ENCODE assay signal across 25 cellular contexts in the genomic region with DNA sequence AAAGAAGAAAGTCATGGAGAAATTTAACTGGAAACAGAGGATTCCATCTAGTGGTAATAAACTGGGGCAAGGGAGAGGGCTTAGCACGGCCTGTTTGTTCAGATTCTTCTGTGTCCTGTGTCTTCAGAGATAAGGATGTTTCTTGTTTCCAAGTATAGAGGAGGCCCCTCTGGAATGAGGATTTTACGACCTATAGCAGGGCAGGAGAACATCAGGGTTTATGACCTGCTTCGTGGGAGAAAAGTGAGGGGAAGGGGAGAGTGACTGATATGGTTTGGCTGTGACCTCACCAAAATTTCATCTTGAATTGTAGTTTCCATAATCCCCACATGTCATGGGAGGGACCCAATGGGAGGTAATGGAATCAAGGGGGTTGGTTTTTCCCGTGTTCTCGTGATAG.
A peak's percentile ranks its signal among the peaks of the same experiment; 100 is the strongest.
DNase-seq lines count a peak whose midpoint lies in the region; TF ChIP-seq lines count a peak whose summit lies in the region.
"Had no signal": no experiment of that assay in that cellular context is flagged by ENCODE, and none has a peak within 500 bp of the region (broad histone marks: within the 10 kb centered on the region; RNA-seq: fewer than 3 reads in every experiment).

No MANE protein-coding gene starts in this region.

- no peak overlapping the region for H3K27ac Mint-ChIP-seq in activated CD4-positive, alpha-beta T cell treated with anti-CD3 and anti-CD28 coated beads, Interleukin-2, amount 10 ng/mL, durations not matched to agents 24 days and 14 days
- H3K27ac Mint-ChIP-seq in nephron: peak overlapping the region; percentile 58 to 70 (median 67)
- H3K27ac Mint-ChIP-seq: CD8-positive, alpha-beta memory T cell had no signal

- in situ Hi-C loops in ACHN (cut with HindIII; ENCODE audit: low pct_ligation_motif_present, low pct_unique_long_range_greater_than_20kb, low sequenced_read_pairs): no loop called here

- no peaks in the 10 kb centered on the region for H3K9me3 Mint-ChIP-seq in activated CD4-positive, alpha-beta T cell treated with anti-CD3 and anti-CD28 coated beads, Interleukin-2, amount 10 ng/mL, durations not matched to agents 24 days and 14 days
- no peaks in the 10 kb centered on the region for H3K9me3 Mint-ChIP-seq in nephron
- H3K9me3 Mint-ChIP-seq: CD8-positive, alpha-beta memory T cell had no signal

- H3K4me1 Mint-ChIP-seq in activated CD4-positive, alpha-beta T cell treated with anti-CD3 and anti-CD28 coated beads, Interleukin-2, amount 10 ng/mL, durations not matched to agents 24 days and 14 days: no peaks in the 10 kb centered on the region
- peaks cover 31% of the 10 kb centered on the region for H3K4me1 Mint-ChIP-seq in nephron
- H3K4me1 Mint-ChIP-seq: CD14-positive monocyte; CD8-positive, alpha-beta memory T cell had no signal

- DNase-seq in activated CD4-positive, alpha-beta T cell treated with anti-CD3 and anti-CD28 coated beads, Interleukin-2, amount 10 ng/mL, durations not matched to agents 24 days and 14 days: peak; percentile 16
- no peak for DNase-seq in activated CD4-positive, alpha-beta T cell treated with anti-CD3 and anti-CD28 coated beads for 4 hours
- DNase-seq in islet precursor cell (peak; percentile 66), ACHN (no peak), NCI-H2196 (lab: John Stamatoyannopoulos, UW; ENCODE audit: unreplicated experiment) (no peak), Kasumi-1 (lab: John Stamatoyannopoulos, UW) (no peak)
- DNase-seq: BE2C; CD8-positive, alpha-beta memory T cell; DMS 273 treated with DMSO at 0.1 percent for 48 hours; DMS79; EL; GF-D8; NCI-H1092 treated with DMSO at 0.1 percent for 48 hours; NCI-H1436; NCI-H187; NCI-H2081 treated with DMSO at 0.1 percent for 48 hours; NCI-H2171 treated with DMSO at 0.1 percent for 48 hours; NCI-H446; NCI-H524 treated with DMSO at 0.1 percent for 48 hours; NCI-H774; NK-92 treated with Interleukin-12 subunit alpha and Interleukin-12 subunit beta, amount 100 ng/mL, for 24 hours; PC-9; SJCRH30 had no signal

- no peaks in the 10 kb centered on the region for H3K36me3 Mint-ChIP-seq in activated CD4-positive, alpha-beta T cell treated with anti-CD3 and anti-CD28 coated beads, Interleukin-2, amount 10 ng/mL, durations not matched to agents 24 days and 14 days (ENCODE audit: low read depth)
- no peaks in the 10 kb centered on the region for H3K36me3 Mint-ChIP-seq in nephron (ENCODE audit: low read depth)
- H3K36me3 Mint-ChIP-seq: CD14-positive monocyte; CD8-positive, alpha-beta memory T cell had no signal

- H3K27me3 Mint-ChIP-seq in activated CD4-positive, alpha-beta T cell treated with anti-CD3 and anti-CD28 coated beads, Interleukin-2, amount 10 ng/mL, durations not matched to agents 24 days and 14 days: peaks cover 2% of the 10 kb centered on the region
- peaks cover 6% of the 10 kb centered on the region for H3K27me3 Mint-ChIP-seq in nephron (ENCODE audit: low read depth)

- H3K4me3 Mint-ChIP-seq in activated CD4-positive, alpha-beta T cell treated with anti-CD3 and anti-CD28 coated beads, Interleukin-2, amount 10 ng/mL, durations not matched to agents 24 days and 14 days: no peak overlapping the region
- no peak overlapping the region for H3K4me3 Mint-ChIP-seq in nephron
- H3K4me3 Mint-ChIP-seq: CD14-positive monocyte; CD8-positive, alpha-beta memory T cell had no signal

- peak in 1 of 3 experiments; percentile 6 for TF ChIP-seq CTCF in nephron (IDR thresholded peaks at IDR 0.05; ENCODE audit: unreplicated experiment in 3 of 3)

- intact Hi-C loops in activated CD4-positive, alpha-beta T cell treated with anti-CD3 and anti-CD28 coated beads, Interleukin-2, amount 10 ng/mL, durations not matched to agents 24 days and 14 days (cut with micrococcal nuclease): no loop called here

Comparison
In these comparisons a context has a peak if more than half of its experiments do, and no peak if none do; other contexts are left out.
1. DNase-seq: peak in activated CD4-positive, alpha-beta T cell treated with anti-CD3 and anti-CD28 coated beads, Interleukin-2, amount 10 ng/mL, durations not matched to agents 24 days and 14 days (single experiment) and islet precursor cell (single experiment); none in activated CD4-positive, alpha-beta T cell treated with anti-CD3 and anti-CD28 coated beads for 4 hours (0 of 2), ACHN (single experiment), NCI-H2196 (single experiment) and Kasumi-1 (0 of 2).